In the genomic region with DNA sequence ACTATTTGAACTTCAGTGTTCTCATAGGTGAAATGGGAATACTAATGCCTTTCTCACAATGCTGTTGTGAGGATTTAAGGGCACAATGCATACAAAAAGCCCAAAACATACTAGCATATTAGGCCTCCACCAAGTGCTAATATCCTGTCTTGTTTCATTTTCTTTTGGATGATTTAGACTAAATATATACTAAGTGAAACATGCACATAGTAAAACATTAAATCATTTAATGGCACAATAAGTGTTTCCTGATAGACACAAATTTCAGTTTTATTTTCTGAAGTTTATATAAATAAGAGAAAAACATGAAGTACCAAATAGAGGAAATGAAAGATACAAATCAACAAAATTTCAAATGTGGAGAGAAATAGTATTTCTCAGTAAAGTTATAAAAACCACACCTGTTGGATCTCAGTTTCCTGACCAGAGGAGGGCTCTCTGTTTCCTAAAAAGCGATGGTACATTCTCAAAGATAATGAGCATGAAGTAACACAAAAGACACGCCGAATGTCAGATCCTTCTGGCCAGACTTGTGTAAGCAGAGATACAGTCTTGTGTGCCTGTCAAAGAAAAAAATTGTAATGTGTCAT, we compare ENCODE assay signal across 22 cellular contexts.
DNase-seq lines count a peak whose midpoint lies in the region; ATAC-seq and TF ChIP-seq lines count a peak whose summit lies in the region.
"Had no signal": no experiment of that assay in that cellular context is flagged by ENCODE, and none has a peak within 500 bp of the region (broad histone marks: within the 10 kb centered on the region; RNA-seq: fewer than 3 reads in every experiment).

No MANE protein-coding gene starts in this region.

- no peak overlapping the region for H3K27ac Mint-ChIP-seq in effector memory CD8-positive, alpha-beta T cell
- H3K27ac Mint-ChIP-seq in nephron progenitor cell: no peak overlapping the region
- H3K27ac Mint-ChIP-seq: activated T-cell treated with anti-CD3 and anti-CD28 coated beads, Interleukin-2, amount 50 U/mL, for 72 hours; dendritic cell treated with granulocyte-macrophage colony-stimulating factor and Interleukin-4, amounts not matched to agents 40 ng/mL and 50 ng/mL, for 4 days; naive thymus-derived CD8-positive, alpha-beta T cell; stimulated activated naive CD8-positive, alpha-beta T cell treated with anti-CD3 and anti-CD28 coated beads, Interleukin-15, amount 100 ng/mL, for 72 hours had no signal

- H3K4me3 Mint-ChIP-seq in effector memory CD8-positive, alpha-beta T cell: no peak overlapping the region
- H3K4me3 Mint-ChIP-seq in nephron progenitor cell: no peak overlapping the region
- H3K4me3 Mint-ChIP-seq: activated T-cell treated with anti-CD3 and anti-CD28 coated beads, Interleukin-2, amount 50 U/mL, for 72 hours; dendritic cell treated with granulocyte-macrophage colony-stimulating factor and Interleukin-4, amounts not matched to agents 40 ng/mL and 50 ng/mL, for 4 days; naive thymus-derived CD8-positive, alpha-beta T cell; stimulated activated naive CD8-positive, alpha-beta T cell treated with anti-CD3 and anti-CD28 coated beads, Interleukin-15, amount 100 ng/mL, for 72 hours had no signal

- peak; percentile 79 for ATAC-seq in GM18511 (IDR thresholded peaks at IDR 0.05; ENCODE audit: unreplicated experiment)
- peak; percentile 65 for ATAC-seq in GM19463 (IDR thresholded peaks at IDR 0.05; ENCODE audit: unreplicated experiment)
- ATAC-seq in HG02678 (IDR thresholded peaks at IDR 0.05; ENCODE audit: unreplicated experiment): peak; percentile 62
- ATAC-seq in HG03196 (IDR thresholded peaks at IDR 0.05; ENCODE audit: unreplicated experiment): peak; percentile 50
- no peak for ATAC-seq in effector memory CD8-positive, alpha-beta T cell (replicated peaks)
- ATAC-seq: activated T-cell treated with anti-CD3 and anti-CD28 coated beads, Interleukin-2, amount 50 U/mL, for 72 hours; naive thymus-derived CD8-positive, alpha-beta T cell; stimulated activated naive CD8-positive, alpha-beta T cell treated with anti-CD3 and anti-CD28 coated beads, Interleukin-15, amount 100 ng/mL, for 72 hours had no signal

- no peaks in the 10 kb centered on the region for H3K9me3 Mint-ChIP-seq in effector memory CD8-positive, alpha-beta T cell
- H3K9me3 Mint-ChIP-seq in nephron progenitor cell: no peaks in the 10 kb centered on the region
- H3K9me3 Mint-ChIP-seq: activated T-cell treated with anti-CD3 and anti-CD28 coated beads, Interleukin-2, amount 50 U/mL, for 72 hours; dendritic cell treated with granulocyte-macrophage colony-stimulating factor and Interleukin-4, amounts not matched to agents 40 ng/mL and 50 ng/mL, for 4 days; naive thymus-derived CD8-positive, alpha-beta T cell; stimulated activated naive CD8-positive, alpha-beta T cell treated with anti-CD3 and anti-CD28 coated beads, Interleukin-15, amount 100 ng/mL, for 72 hours had no signal

- no peak for TF ChIP-seq CTCF in nephron progenitor cell (IDR thresholded peaks at IDR 0.05)

- H3K4me1 Mint-ChIP-seq in effector memory CD8-positive, alpha-beta T cell (ENCODE audit: low read depth in 2 of 2): peaks cover 3 to 18% of the 10 kb centered on the region in 2 donors
- no peaks in the 10 kb centered on the region for H3K4me1 Mint-ChIP-seq in nephron progenitor cell

- peaks cover 44% of the 10 kb centered on the region for H3K36me3 Mint-ChIP-seq in effector memory CD8-positive, alpha-beta T cell (ENCODE audit: insufficient read depth)
- H3K36me3 Mint-ChIP-seq in nephron progenitor cell (ENCODE audit: low read depth): no peaks in the 10 kb centered on the region

- no peaks in the 10 kb centered on the region for H3K27me3 Mint-ChIP-seq in effector memory CD8-positive, alpha-beta T cell
- no peaks in the 10 kb centered on the region for H3K27me3 Mint-ChIP-seq in nephron progenitor cell (ENCODE audit: low read depth, poor library complexity)
- H3K27me3 Mint-ChIP-seq: dendritic cell treated with granulocyte-macrophage colony-stimulating factor and Interleukin-4, amounts not matched to agents 40 ng/mL and 50 ng/mL, for 4 days; naive thymus-derived CD8-positive, alpha-beta T cell; stimulated activated naive CD8-positive, alpha-beta T cell treated with anti-CD3 and anti-CD28 coated beads, Interleukin-15, amount 100 ng/mL, for 72 hours had no signal

- DNase-seq in NCI-H1417 (lab: John Stamatoyannopoulos, UW): no peak
- DNase-seq in effector memory CD8-positive, alpha-beta T cell: no peak
- no peak for DNase-seq in pons (ENCODE audit: low spot score)
- no peak for DNase-seq in nephron progenitor cell
- DNase-seq: activated T-cell treated with anti-CD3 and anti-CD28 coated beads, Interleukin-2, amount 50 U/mL, for 72 hours; brain microvascular endothelial cell; foreskin fibroblast; GDM1; Karpas-422; mesendoderm; naive thymus-derived CD8-positive, alpha-beta T cell; NCI-H1092 treated with DMSO at 0.1 percent for 48 hours; NCI-H526; posterior cingulate gyrus; stimulated activated naive CD8-positive, alpha-beta T cell treated with anti-CD3 and anti-CD28 coated beads, Interleukin-15, amount 100 ng/mL, for 72 hours; T-helper 9 cell; upper lobe of left lung had no signal
